Comparison of ENCODE assay signal across 14 cellular contexts in genomic region chr20:23086931-23087411, GRCh38. TPM values are rescaled to one million over a fixed set of nuclear protein-coding genes. Genes with fewer than 3 reads are reported as not detected.
DNase-seq lines count a peak whose midpoint lies in the region; ATAC-seq and TF ChIP-seq lines count a peak whose summit lies in the region.
"Had no signal": no experiment of that assay in that cellular context is flagged by ENCODE, and none has a peak within 500 bp of the region (broad histone marks: within the 10 kb centered on the region; RNA-seq: fewer than 3 reads in every experiment).

No MANE protein-coding gene starts in this region.

- H3K79me2 ChIP-seq in parathyroid adenoma: no peaks in the 10 kb centered on the region

- H3K27me3 ChIP-seq in parathyroid adenoma (ENCODE audit: control insufficient read depth, insufficient read depth, low read length): no peaks in the 10 kb centered on the region
- H3K27me3 ChIP-seq: cardiac muscle cell had no signal

- DNase-seq in CD1c-positive myeloid dendritic cell (ENCODE audit: extremely low spot score): peak; percentile 82
- DNase-seq in activated CD4-positive, alpha-beta memory T cell treated with anti-CD3 and anti-CD28 coated beads for 36 hours: no peak
- peak; percentile 84 for DNase-seq in left cardiac atrium
- no peak for DNase-seq in NCI-H1694 treated with DMSO at 0.1 percent for 48 hours (lab: John Stamatoyannopoulos, UW)
- no peak for DNase-seq in mucosa of gallbladder (ENCODE audit: low spot score)
- DNase-seq: activated T-cell treated with anti-CD3 and anti-CD28 coated beads for 4 hours; NCI-H510A treated with DMSO at 0.1 percent for 48 hours; stimulated activated CD4-positive, alpha-beta T cell treated with anti-CD3 and anti-CD28 coated beads, Interleukin-4, amount 100 ng/mL, for 24 hours had no signal

- H3K9me3 ChIP-seq in parathyroid adenoma (ENCODE audit: control insufficient read depth, low read length): no peaks in the 10 kb centered on the region

- H3K4me3 Mint-ChIP-seq in activated CD4-positive, alpha-beta memory T cell treated with anti-CD3 and anti-CD28 coated beads for 36 hours: peak overlapping the region; percentile 35
- H3K4me3 Mint-ChIP-seq: B cell had no signal

- peak; percentile 28 to 45 for ATAC-seq in left cardiac atrium
- no peak for ATAC-seq in GM21529 (IDR thresholded peaks at IDR 0.05; ENCODE audit: unreplicated experiment)
- ATAC-seq in HG03432 (IDR thresholded peaks at IDR 0.05; ENCODE audit: unreplicated experiment): no peak

- peaks cover 2% of the 10 kb centered on the region for H3K27me3 Mint-ChIP-seq in activated CD4-positive, alpha-beta memory T cell treated with anti-CD3 and anti-CD28 coated beads for 36 hours
- H3K27me3 Mint-ChIP-seq: B cell had no signal

- CTCF ChIA-PET in activated CD4-positive, alpha-beta memory T cell treated with anti-CD3 and anti-CD28 coated beads for 36 hours (lab: Charles Lee): no interaction called here

- no peaks in the 10 kb centered on the region for H3K36me3 Mint-ChIP-seq in activated CD4-positive, alpha-beta memory T cell treated with anti-CD3 and anti-CD28 coated beads for 36 hours

- no peak overlapping the region for H3K4me3 ChIP-seq in parathyroid adenoma (ENCODE audit: low read depth, low read length)
- H3K4me3 ChIP-seq: cardiac muscle cell had no signal

- H3K4me2 ChIP-seq in parathyroid adenoma (ENCODE audit: low read length): no peak overlapping the region

- H2AFZ ChIP-seq in parathyroid adenoma: no peak overlapping the region

- no peaks in the 10 kb centered on the region for H3K9me3 Mint-ChIP-seq in activated CD4-positive, alpha-beta memory T cell treated with anti-CD3 and anti-CD28 coated beads for 36 hours

- no peak overlapping the region for H3K9ac ChIP-seq in parathyroid adenoma

- intact Hi-C loops in activated CD4-positive, alpha-beta memory T cell treated with anti-CD3 and anti-CD28 coated beads for 36 hours (cut with micrococcal nuclease): loop anchor here (5.0 kb wide), 1 partner anchor 60 kb away; no protein-coding TSS in a partner anchor
- intact Hi-C loops in left cardiac atrium (cut with DNase I): loop anchor here in 1 of 2 donors (5.0 kb wide), 1 partner anchor 45 kb away; no protein-coding TSS in a partner anchor

- POLR2A ChIA-PET in activated CD4-positive, alpha-beta memory T cell treated with anti-CD3 and anti-CD28 coated beads for 36 hours (lab: Charles Lee): no interaction called here

- TF ChIP-seq CTCF in parathyroid adenoma (IDR thresholded peaks at IDR 0.05): no peak

- peaks cover 11% of the 10 kb centered on the region for H3K4me1 Mint-ChIP-seq in activated CD4-positive, alpha-beta memory T cell treated with anti-CD3 and anti-CD28 coated beads for 36 hours (ENCODE audit: low read depth)
- H3K4me1 Mint-ChIP-seq: B cell had no signal

- H3K27ac Mint-ChIP-seq in activated CD4-positive, alpha-beta memory T cell treated with anti-CD3 and anti-CD28 coated beads for 36 hours: no peak overlapping the region
- H3K27ac Mint-ChIP-seq: B cell had no signal

- no peaks in the 10 kb centered on the region for H3K36me3 ChIP-seq in parathyroid adenoma (ENCODE audit: control insufficient read depth, insufficient read depth, low read length)
- H3K36me3 ChIP-seq: cardiac muscle cell had no signal

- no peaks in the 10 kb centered on the region for H3K4me1 ChIP-seq in parathyroid adenoma

- H3K27ac ChIP-seq in parathyroid adenoma: peak overlapping the region; percentile 84
- H3K27ac ChIP-seq: cardiac muscle cell had no signal

RNA-seq across cellular contexts. Expression of gene CD93, which starts 0.8 kb away (rescaled TPM):
- 1 to 10 TPM; 1.8 to 1.9 TPM for total RNA-seq in activated CD4-positive, alpha-beta memory T cell treated with anti-CD3 and anti-CD28 coated beads for 36 hours
- 100 to 1,000 TPM in 1 of 2 donors, 10 to 100 TPM in 1; 46.3 to 102 TPM for total RNA-seq in left cardiac atrium
- 38.4 TPM for total RNA-seq in mucosa of gallbladder

RNA-seq across cellular contexts. Expression of gene THBD, which starts 37.5 kb away (rescaled TPM):
- total RNA-seq in activated CD4-positive, alpha-beta memory T cell treated with anti-CD3 and anti-CD28 coated beads for 36 hours: not detected
- total RNA-seq in left cardiac atrium: 10 to 100 TPM; 20.6 to 50.5 TPM
- total RNA-seq in mucosa of gallbladder: 11.6 TPM
- total RNA-seq: B cell had no signal

RNA-seq across cellular contexts. Expression of gene SSTR4, which starts 51.9 kb away (rescaled TPM):
- not detected for total RNA-seq in activated CD4-positive, alpha-beta memory T cell treated with anti-CD3 and anti-CD28 coated beads for 36 hours
- total RNA-seq in left cardiac atrium: not detected
- not detected for total RNA-seq in mucosa of gallbladder
- total RNA-seq: B cell, cardiac muscle cell, mononuclear cell had no signal

Comparison
In these comparisons a context has a peak if more than half of its experiments do, and no peak if none do; other contexts are left out.
1. DNase-seq: peak in CD1c-positive myeloid dendritic cell (single experiment) and left cardiac atrium (single experiment); none in activated CD4-positive, alpha-beta memory T cell treated with anti-CD3 and anti-CD28 coated beads for 36 hours (single experiment), NCI-H1694 treated with DMSO at 0.1 percent for 48 hours (single experiment) and mucosa of gallbladder (single experiment).
2. ATAC-seq: peak in left cardiac atrium (2 of 2); none in GM21529 (single experiment) and HG03432 (single experiment).
3. RNA of gene CD93, which starts 0.8 kb away (total RNA-seq): 46.3 to 102 TPM in left cardiac atrium and 38.4 TPM in mucosa of gallbladder (single experiment); 1.8 to 1.9 TPM in activated CD4-positive, alpha-beta memory T cell treated with anti-CD3 and anti-CD28 coated beads for 36 hours; every median in the first group is over 10 times any median in the second.
4. RNA of gene THBD, which starts 37.5 kb away (total RNA-seq): 20.6 to 50.5 TPM in left cardiac atrium and 11.6 TPM in mucosa of gallbladder (single experiment); not detected in activated CD4-positive, alpha-beta memory T cell treated with anti-CD3 and anti-CD28 coated beads for 36 hours; every median in the first group is over 10 times any median in the second.